Comparison of ENCODE assay signal across 8 cellular contexts in genomic region chr11:120985718-120986569, GRCh38. TPM values are rescaled to one million over a fixed set of nuclear protein-coding genes. Genes with fewer than 3 reads are reported as not detected.
A peak's percentile ranks its signal among the peaks of the same experiment; 100 is the strongest.
DNase-seq lines count a peak whose midpoint lies in the region; ATAC-seq and TF ChIP-seq lines count a peak whose summit lies in the region.

No MANE protein-coding gene starts in this region.

- H3K9me3 ChIP-seq in mucosa of stomach (ENCODE audit: control insufficient read depth, low read length) (no peaks in the 10 kb centered on the region), stomach (no peaks in the 10 kb centered on the region)

- no peak overlapping the region for H3K27ac Mint-ChIP-seq in activated CD8-positive, alpha-beta T cell treated with anti-CD3 and anti-CD28 coated beads, Interleukin-2, amount 10 ng/mL, durations not matched to agents 7 days and 5 days

- peaks cover 37% of the 10 kb centered on the region for H3K27me3 Mint-ChIP-seq in activated CD8-positive, alpha-beta T cell treated with anti-CD3 and anti-CD28 coated beads, Interleukin-2, amount 10 ng/mL, durations not matched to agents 7 days and 5 days (ENCODE audit: low read depth)

- no peak overlapping the region for H3K4me3 ChIP-seq in mucosa of stomach (ENCODE audit: low read length)
- peak overlapping the region; percentile 46 to 61 (median 46) for H3K4me3 ChIP-seq in stomach

- peak in 2 of 7 experiments; percentile 16 to 22 for TF ChIP-seq CTCF in stomach (IDR thresholded peaks at IDR 0.05)

- CTCF ChIA-PET in activated CD8-positive, alpha-beta T cell treated with anti-CD3 and anti-CD28 coated beads, Interleukin-2, amount 10 ng/mL, durations not matched to agents 7 days and 5 days (lab: Charles Lee), result interaction anchor here (1.1 to 1.5 kb wide), 2 partner anchors 13 to 41 kb away, joined by 4 read pairs; no protein-coding TSS in a partner anchor

- H3K27me3 ChIP-seq in mucosa of stomach (ENCODE audit: control insufficient read depth, insufficient read depth, low read length), result no peaks in the 10 kb centered on the region
- peaks cover 0 to 21% (median 9%) of the 10 kb centered on the region in 3 donors for H3K27me3 ChIP-seq in stomach

- TF ChIP-seq POLR2A in stomach (IDR thresholded peaks at IDR 0.05), result no peak

- DNase-seq in AG08395 (ENCODE audit: low spot score) (peak; percentile 66), NCI-H1417 (lab: John Stamatoyannopoulos, UW) (peak; percentile 55 to 90 (median 85)), epidermal melanocyte (ENCODE audit: insufficient read length, low spot score) (peak; percentile 41), stomach (peak; percentile 58)
- DNase-seq in activated CD8-positive, alpha-beta T cell treated with anti-CD3 and anti-CD28 coated beads, Interleukin-2, amount 10 ng/mL, durations not matched to agents 7 days and 5 days, result peak; percentile 49

- no peaks in the 10 kb centered on the region for H3K36me3 Mint-ChIP-seq in activated CD8-positive, alpha-beta T cell treated with anti-CD3 and anti-CD28 coated beads, Interleukin-2, amount 10 ng/mL, durations not matched to agents 7 days and 5 days (ENCODE audit: low read depth)

- H3K36me3 ChIP-seq in mucosa of stomach (ENCODE audit: control insufficient read depth, insufficient read depth, low read length) (no peaks in the 10 kb centered on the region), stomach (no peaks in the 10 kb centered on the region)

- TF ChIP-seq EP300 in stomach (IDR thresholded peaks at IDR 0.05), result no peak

- H3K4me1 ChIP-seq in mucosa of stomach (ENCODE audit: control insufficient read depth, insufficient read depth, low read length), result peaks cover 6% of the 10 kb centered on the region
- H3K4me1 ChIP-seq in stomach, result peaks cover 6 to 15% (median 12%) of the 10 kb centered on the region in 4 donors

- intact Hi-C loops in stomach (cut with DNase I; ENCODE audit: low total_unique reads), result no loop called here

- 2 to 11% (median 4%) methylated on average over 14 to 72 of the region's 72 CpGs for WGBS in stomach, 5 donors

- peak overlapping the region; percentile 45 for H3K4me3 Mint-ChIP-seq in activated CD8-positive, alpha-beta T cell treated with anti-CD3 and anti-CD28 coated beads, Interleukin-2, amount 10 ng/mL, durations not matched to agents 7 days and 5 days

- ATAC-seq in GM19035 (IDR thresholded peaks at IDR 0.05; ENCODE audit: unreplicated experiment), result peak; percentile 79
- ATAC-seq in activated CD8-positive, alpha-beta T cell treated with anti-CD3 and anti-CD28 coated beads, Interleukin-2, amount 10 ng/mL, durations not matched to agents 7 days and 5 days, result peak; percentile 94
- no peak for ATAC-seq in HG02840 (IDR thresholded peaks at IDR 0.05; ENCODE audit: low FRiP score, unreplicated experiment)

- POLR2A ChIA-PET in activated CD8-positive, alpha-beta T cell treated with anti-CD3 and anti-CD28 coated beads, Interleukin-2, amount 10 ng/mL, durations not matched to agents 7 days and 5 days (lab: Charles Lee), result no interaction called here

- peak overlapping the region; percentile 53 for H3K9ac ChIP-seq in mucosa of stomach (ENCODE audit: low read length)

- H3K4me1 Mint-ChIP-seq in activated CD8-positive, alpha-beta T cell treated with anti-CD3 and anti-CD28 coated beads, Interleukin-2, amount 10 ng/mL, durations not matched to agents 7 days and 5 days (ENCODE audit: low read depth), result peaks cover 12% of the 10 kb centered on the region

- no peaks in the 10 kb centered on the region for H3K9me3 Mint-ChIP-seq in activated CD8-positive, alpha-beta T cell treated with anti-CD3 and anti-CD28 coated beads, Interleukin-2, amount 10 ng/mL, durations not matched to agents 7 days and 5 days (ENCODE audit: insufficient read depth)

- H3K27ac ChIP-seq in stomach, result peak overlapping the region in 1 of 5 donors; percentile 47

RNA-seq across cellular contexts. Expression of gene TBCEL, which starts 38.0 kb away (rescaled TPM):
- total RNA-seq in activated CD8-positive, alpha-beta T cell treated with anti-CD3 and anti-CD28 coated beads, Interleukin-2, amount 10 ng/mL, durations not matched to agents 7 days and 5 days, result 10 to 100 TPM; 10.1 to 10.6 TPM
- total RNA-seq in stomach, result 10 to 100 TPM in 3 of 5 donors, 1 to 10 TPM in 2; 3.2 to 55.1 (median 10.3) TPM
- polyA plus RNA-seq in stomach, result 1 to 10 TPM; 3.6 to 8.5 (median 7.6) TPM
